In genomic region chr6:43914272-43915147, GRCh38 we compare ENCODE assay signal across 2 cellular contexts.
TF ChIP-seq lines count a peak whose summit lies in the region.

No MANE protein-coding gene starts in this region.

TF ChIP-seq in SK-N-SH, 30 proteins besides CTCF, POLR2A, EP300 and RAD21 (continued from another document):
- TF ChIP-seq GATA2 (CRISPR knock-in tag; IDR thresholded peaks at IDR 0.05) (no peak), PBX3 (IDR thresholded peaks at IDR 0.05) (no peak), FOXM1 (IDR thresholded peaks at IDR 0.05; ENCODE audit: low read depth) (no peak), TAF1 (IDR thresholded peaks at IDR 0.05; ENCODE audit: borderline replicate concordance, low read depth, low read length) (no peak), MXI1 (IDR thresholded peaks at IDR 0.05; ENCODE audit: low read depth, low read length) (no peak), JUND (IDR thresholded peaks at IDR 0.05) (no peak), MAX (IDR thresholded peaks at IDR 0.05; ENCODE audit: low read depth) (no peak), USF1 (IDR thresholded peaks at IDR 0.05; ENCODE audit: borderline replicate concordance, low read depth) (no peak)
- TF ChIP-seq, protein P1, sequence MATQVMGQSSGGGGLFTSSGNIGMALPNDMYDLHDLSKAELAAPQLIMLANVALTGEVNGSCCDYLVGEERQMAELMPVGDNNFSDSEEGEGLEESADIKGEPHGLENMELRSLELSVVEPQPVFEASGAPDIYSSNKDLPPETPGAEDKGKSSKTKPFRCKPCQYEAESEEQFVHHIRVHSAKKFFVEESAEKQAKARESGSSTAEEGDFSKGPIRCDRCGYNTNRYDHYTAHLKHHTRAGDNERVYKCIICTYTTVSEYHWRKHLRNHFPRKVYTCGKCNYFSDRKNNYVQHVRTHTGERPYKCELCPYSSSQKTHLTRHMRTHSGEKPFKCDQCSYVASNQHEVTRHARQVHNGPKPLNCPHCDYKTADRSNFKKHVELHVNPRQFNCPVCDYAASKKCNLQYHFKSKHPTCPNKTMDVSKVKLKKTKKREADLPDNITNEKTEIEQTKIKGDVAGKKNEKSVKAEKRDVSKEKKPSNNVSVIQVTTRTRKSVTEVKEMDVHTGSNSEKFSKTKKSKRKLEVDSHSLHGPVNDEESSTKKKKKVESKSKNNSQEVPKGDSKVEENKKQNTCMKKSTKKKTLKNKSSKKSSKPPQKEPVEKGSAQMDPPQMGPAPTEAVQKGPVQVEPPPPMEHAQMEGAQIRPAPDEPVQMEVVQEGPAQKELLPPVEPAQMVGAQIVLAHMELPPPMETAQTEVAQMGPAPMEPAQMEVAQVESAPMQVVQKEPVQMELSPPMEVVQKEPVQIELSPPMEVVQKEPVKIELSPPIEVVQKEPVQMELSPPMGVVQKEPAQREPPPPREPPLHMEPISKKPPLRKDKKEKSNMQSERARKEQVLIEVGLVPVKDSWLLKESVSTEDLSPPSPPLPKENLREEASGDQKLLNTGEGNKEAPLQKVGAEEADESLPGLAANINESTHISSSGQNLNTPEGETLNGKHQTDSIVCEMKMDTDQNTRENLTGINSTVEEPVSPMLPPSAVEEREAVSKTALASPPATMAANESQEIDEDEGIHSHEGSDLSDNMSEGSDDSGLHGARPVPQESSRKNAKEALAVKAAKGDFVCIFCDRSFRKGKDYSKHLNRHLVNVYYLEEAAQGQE (IDR thresholded peaks at IDR 0.05; ENCODE audit: low read depth, low read length) = no peak

TF ChIP-seq in SK-N-SH treated with all-trans-retinoic acid at 6 μM for 48 hours, 23 proteins besides CTCF, POLR2A, EP300 and RAD21 (continued from another document):
- TF ChIP-seq OSR1 (CRISPR knock-in tag; IDR thresholded peaks at IDR 0.05) = no peak
- TF ChIP-seq ESRRG (CRISPR knock-in tag; IDR thresholded peaks at IDR 0.05) = no peak
- no peak for TF ChIP-seq PPARA (CRISPR knock-in tag; IDR thresholded peaks at IDR 0.05; ENCODE audit: borderline replicate concordance)
- TF ChIP-seq POU6F1 (CRISPR knock-in tag; IDR thresholded peaks at IDR 0.05; ENCODE audit: borderline replicate concordance, low read depth) = no peak
- no peak for TF ChIP-seq ZFP3 (CRISPR knock-in tag; IDR thresholded peaks at IDR 0.05)
- no peak for TF ChIP-seq ZFP30 (CRISPR knock-in tag; IDR thresholded peaks at IDR 0.05)
- TF ChIP-seq TCF4 (CRISPR knock-in tag; IDR thresholded peaks at IDR 0.05; ENCODE audit: borderline replicate concordance) = no peak
- TF ChIP-seq, protein P2, sequence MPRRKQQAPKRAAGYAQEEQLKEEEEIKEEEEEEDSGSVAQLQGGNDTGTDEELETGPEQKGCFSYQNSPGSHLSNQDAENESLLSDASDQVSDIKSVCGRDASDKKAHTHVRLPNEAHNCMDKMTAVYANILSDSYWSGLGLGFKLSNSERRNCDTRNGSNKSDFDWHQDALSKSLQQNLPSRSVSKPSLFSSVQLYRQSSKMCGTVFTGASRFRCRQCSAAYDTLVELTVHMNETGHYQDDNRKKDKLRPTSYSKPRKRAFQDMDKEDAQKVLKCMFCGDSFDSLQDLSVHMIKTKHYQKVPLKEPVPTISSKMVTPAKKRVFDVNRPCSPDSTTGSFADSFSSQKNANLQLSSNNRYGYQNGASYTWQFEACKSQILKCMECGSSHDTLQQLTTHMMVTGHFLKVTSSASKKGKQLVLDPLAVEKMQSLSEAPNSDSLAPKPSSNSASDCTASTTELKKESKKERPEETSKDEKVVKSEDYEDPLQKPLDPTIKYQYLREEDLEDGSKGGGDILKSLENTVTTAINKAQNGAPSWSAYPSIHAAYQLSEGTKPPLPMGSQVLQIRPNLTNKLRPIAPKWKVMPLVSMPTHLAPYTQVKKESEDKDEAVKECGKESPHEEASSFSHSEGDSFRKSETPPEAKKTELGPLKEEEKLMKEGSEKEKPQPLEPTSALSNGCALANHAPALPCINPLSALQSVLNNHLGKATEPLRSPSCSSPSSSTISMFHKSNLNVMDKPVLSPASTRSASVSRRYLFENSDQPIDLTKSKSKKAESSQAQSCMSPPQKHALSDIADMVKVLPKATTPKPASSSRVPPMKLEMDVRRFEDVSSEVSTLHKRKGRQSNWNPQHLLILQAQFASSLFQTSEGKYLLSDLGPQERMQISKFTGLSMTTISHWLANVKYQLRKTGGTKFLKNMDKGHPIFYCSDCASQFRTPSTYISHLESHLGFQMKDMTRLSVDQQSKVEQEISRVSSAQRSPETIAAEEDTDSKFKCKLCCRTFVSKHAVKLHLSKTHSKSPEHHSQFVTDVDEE (CRISPR knock-in tag; IDR thresholded peaks at IDR 0.05) = no peak
- TF ChIP-seq SNAI2 (CRISPR knock-in tag; IDR thresholded peaks at IDR 0.05) = no peak
- TF ChIP-seq, protein P3, sequence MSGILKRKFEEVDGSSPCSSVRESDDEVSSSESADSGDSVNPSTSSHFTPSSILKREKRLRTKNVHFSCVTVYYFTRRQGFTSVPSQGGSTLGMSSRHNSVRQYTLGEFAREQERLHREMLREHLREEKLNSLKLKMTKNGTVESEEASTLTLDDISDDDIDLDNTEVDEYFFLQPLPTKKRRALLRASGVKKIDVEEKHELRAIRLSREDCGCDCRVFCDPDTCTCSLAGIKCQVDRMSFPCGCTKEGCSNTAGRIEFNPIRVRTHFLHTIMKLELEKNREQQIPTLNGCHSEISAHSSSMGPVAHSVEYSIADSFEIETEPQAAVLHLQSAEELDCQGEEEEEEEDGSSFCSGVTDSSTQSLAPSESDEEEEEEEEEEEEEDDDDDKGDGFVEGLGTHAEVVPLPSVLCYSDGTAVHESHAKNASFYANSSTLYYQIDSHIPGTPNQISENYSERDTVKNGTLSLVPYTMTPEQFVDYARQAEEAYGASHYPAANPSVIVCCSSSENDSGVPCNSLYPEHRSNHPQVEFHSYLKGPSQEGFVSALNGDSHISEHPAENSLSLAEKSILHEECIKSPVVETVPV (CRISPR knock-in tag; IDR thresholded peaks at IDR 0.05) = no peak
- TF ChIP-seq ZNF70 (CRISPR knock-in tag; IDR thresholded peaks at IDR 0.05) = no peak
- TF ChIP-seq ARNTL (CRISPR knock-in tag; IDR thresholded peaks at IDR 0.05; ENCODE audit: borderline replicate concordance, low read depth) = no peak
- TF ChIP-seq ISL1 (CRISPR knock-in tag; IDR thresholded peaks at IDR 0.05) = no peak
